1 cellular context compared by ENCODE assay signal in the genomic region with DNA sequence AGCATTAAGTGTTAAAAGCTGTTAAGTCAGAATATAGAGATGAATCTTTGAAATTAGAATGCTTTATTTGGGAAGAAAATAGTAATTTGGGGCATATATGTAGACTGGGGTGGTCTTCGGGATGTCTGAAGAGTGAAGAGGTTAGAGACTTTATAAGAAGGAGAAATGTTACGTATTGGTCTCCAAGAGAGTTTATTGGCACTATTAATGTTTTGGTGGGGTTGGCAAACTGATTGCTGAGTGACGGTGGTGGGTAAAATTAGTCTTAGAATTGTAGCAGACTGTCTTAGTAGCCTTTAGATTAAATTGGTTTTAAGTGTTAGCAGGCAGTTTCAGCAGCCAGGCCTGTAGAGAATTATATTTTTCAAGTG.
TF ChIP-seq lines count a peak whose summit lies in the region.

No MANE protein-coding gene starts in this region.

TF ChIP-seq in K562, 482 proteins besides CTCF, POLR2A, EP300 and RAD21 (continued from another document):
- TF ChIP-seq, protein P1, sequence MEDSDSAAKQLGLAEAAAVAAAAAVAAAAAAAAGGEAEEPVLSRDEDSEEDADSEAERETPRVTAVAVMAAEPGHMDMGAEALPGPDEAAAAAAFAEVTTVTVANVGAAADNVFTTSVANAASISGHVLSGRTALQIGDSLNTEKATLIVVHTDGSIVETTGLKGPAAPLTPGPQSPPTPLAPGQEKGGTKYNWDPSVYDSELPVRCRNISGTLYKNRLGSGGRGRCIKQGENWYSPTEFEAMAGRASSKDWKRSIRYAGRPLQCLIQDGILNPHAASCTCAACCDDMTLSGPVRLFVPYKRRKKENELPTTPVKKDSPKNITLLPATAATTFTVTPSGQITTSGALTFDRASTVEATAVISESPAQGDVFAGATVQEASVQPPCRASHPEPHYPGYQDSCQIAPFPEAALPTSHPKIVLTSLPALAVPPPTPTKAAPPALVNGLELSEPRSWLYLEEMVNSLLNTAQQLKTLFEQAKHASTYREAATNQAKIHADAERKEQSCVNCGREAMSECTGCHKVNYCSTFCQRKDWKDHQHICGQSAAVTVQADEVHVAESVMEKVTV (CRISPR knock-in tag; IDR thresholded peaks at IDR 0.05), result 0 out of 2 replicates have a peak, but pooled peaks have one; percentile 4
- TF ChIP-seq, protein P2, sequence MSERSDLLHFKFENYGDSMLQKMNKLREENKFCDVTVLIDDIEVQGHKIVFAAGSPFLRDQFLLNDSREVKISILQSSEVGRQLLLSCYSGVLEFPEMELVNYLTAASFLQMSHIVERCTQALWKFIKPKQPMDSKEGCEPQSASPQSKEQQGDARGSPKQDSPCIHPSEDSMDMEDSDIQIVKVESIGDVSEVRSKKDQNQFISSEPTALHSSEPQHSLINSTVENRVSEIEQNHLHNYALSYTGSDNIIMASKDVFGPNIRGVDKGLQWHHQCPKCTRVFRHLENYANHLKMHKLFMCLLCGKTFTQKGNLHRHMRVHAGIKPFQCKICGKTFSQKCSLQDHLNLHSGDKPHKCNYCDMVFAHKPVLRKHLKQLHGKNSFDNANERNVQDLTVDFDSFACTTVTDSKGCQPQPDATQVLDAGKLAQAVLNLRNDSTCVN (CRISPR knock-in tag; IDR thresholded peaks at IDR 0.05), result peak; percentile 35; the same call in 1 of the 2 replicates
- TF ChIP-seq RBM17 (IDR thresholded peaks at IDR 0.05; ENCODE audit: borderline replicate concordance, low read depth, low read length) (no peak), TBL1XR1 (IDR thresholded peaks at IDR 0.05; ENCODE audit: low read length in 2 of 2) (no peak), ERF (CRISPR knock-in tag; IDR thresholded peaks at IDR 0.05) (no peak), ZNF444 (CRISPR knock-in tag; IDR thresholded peaks at IDR 0.05) (no peak), KLF1 (tag; IDR thresholded peaks at IDR 0.05) (no peak), SIN3A (IDR thresholded peaks at IDR 0.05; ENCODE audit: borderline replicate concordance in 2 of 2, control insufficient read depth in 1 of 2, low read depth in 2 of 2, low read length in 2 of 2) (0 out of 4 replicates have a peak, but pooled peaks of 1 of the 2 experiments have one; percentile 8), GTF2E2 (tag; IDR thresholded peaks at IDR 0.05) (0 out of 2 replicates have a peak, but pooled peaks have one; percentile 18), TCFL5 (CRISPR knock-in tag; conservative IDR thresholded peaks at IDR 0.05) (no peak), GTF2A2 (tag; IDR thresholded peaks at IDR 0.05) (no peak), CCNT2 (IDR thresholded peaks at IDR 0.05; ENCODE audit: borderline replicate concordance, extremely low read depth, insufficient read length, low read depth, low read length) (no peak), BRD9 (IDR thresholded peaks at IDR 0.05; ENCODE audit: low read depth, partially characterized antibody) (no peak), FOXP1 (CRISPR knock-in tag; IDR thresholded peaks at IDR 0.05) (no peak)
- TF ChIP-seq, protein P3, sequence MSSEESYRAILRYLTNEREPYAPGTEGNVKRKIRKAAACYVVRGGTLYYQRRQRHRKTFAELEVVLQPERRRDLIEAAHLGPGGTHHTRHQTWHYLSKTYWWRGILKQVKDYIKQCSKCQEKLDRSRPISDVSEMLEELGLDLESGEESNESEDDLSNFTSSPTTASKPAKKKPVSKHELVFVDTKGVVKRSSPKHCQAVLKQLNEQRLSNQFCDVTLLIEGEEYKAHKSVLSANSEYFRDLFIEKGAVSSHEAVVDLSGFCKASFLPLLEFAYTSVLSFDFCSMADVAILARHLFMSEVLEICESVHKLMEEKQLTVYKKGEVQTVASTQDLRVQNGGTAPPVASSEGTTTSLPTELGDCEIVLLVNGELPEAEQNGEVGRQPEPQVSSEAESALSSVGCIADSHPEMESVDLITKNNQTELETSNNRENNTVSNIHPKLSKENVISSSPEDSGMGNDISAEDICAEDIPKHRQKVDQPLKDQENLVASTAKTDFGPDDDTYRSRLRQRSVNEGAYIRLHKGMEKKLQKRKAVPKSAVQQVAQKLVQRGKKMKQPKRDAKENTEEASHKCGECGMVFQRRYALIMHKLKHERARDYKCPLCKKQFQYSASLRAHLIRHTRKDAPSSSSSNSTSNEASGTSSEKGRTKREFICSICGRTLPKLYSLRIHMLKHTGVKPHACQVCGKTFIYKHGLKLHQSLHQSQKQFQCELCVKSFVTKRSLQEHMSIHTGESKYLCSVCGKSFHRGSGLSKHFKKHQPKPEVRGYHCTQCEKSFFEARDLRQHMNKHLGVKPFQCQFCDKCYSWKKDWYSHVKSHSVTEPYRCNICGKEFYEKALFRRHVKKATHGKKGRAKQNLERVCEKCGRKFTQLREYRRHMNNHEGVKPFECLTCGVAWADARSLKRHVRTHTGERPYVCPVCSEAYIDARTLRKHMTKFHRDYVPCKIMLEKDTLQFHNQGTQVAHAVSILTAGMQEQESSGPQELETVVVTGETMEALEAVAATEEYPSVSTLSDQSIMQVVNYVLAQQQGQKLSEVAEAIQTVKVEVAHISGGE (CRISPR knock-in tag; IDR thresholded peaks at IDR 0.05), result no peak
- TF ChIP-seq, protein P4, sequence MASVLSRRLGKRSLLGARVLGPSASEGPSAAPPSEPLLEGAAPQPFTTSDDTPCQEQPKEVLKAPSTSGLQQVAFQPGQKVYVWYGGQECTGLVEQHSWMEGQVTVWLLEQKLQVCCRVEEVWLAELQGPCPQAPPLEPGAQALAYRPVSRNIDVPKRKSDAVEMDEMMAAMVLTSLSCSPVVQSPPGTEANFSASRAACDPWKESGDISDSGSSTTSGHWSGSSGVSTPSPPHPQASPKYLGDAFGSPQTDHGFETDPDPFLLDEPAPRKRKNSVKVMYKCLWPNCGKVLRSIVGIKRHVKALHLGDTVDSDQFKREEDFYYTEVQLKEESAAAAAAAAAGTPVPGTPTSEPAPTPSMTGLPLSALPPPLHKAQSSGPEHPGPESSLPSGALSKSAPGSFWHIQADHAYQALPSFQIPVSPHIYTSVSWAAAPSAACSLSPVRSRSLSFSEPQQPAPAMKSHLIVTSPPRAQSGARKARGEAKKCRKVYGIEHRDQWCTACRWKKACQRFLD (CRISPR knock-in tag; IDR thresholded peaks at IDR 0.05), result no peak
- TF ChIP-seq, protein P5, sequence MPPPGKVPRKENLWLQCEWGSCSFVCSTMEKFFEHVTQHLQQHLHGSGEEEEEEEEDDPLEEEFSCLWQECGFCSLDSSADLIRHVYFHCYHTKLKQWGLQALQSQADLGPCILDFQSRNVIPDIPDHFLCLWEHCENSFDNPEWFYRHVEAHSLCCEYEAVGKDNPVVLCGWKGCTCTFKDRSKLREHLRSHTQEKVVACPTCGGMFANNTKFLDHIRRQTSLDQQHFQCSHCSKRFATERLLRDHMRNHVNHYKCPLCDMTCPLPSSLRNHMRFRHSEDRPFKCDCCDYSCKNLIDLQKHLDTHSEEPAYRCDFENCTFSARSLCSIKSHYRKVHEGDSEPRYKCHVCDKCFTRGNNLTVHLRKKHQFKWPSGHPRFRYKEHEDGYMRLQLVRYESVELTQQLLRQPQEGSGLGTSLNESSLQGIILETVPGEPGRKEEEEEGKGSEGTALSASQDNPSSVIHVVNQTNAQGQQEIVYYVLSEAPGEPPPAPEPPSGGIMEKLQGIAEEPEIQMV (tag; conservative IDR thresholded peaks at IDR 0.05; ENCODE audit: low read depth), result no peak
- TF ChIP-seq, protein P6, sequence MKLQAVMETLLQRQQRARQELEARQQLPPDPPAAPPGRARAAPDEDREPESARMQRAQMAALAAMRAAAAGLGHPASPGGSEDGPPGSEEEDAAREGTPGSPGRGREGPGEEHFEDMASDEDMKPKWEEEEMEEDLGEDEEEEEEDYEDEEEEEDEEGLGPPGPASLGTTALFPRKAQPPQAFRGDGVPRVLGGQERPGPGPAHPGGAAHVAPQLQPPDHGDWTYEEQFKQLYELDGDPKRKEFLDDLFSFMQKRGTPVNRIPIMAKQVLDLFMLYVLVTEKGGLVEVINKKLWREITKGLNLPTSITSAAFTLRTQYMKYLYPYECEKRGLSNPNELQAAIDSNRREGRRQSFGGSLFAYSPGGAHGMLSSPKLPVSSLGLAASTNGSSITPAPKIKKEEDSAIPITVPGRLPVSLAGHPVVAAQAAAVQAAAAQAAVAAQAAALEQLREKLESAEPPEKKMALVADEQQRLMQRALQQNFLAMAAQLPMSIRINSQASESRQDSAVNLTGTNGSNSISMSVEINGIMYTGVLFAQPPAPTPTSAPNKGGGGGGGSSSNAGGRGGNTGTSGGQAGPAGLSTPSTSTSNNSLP (IDR thresholded peaks at IDR 0.05; ENCODE audit: borderline replicate concordance, low read depth, low read length), result no peak
- TF ChIP-seq, protein P7, sequence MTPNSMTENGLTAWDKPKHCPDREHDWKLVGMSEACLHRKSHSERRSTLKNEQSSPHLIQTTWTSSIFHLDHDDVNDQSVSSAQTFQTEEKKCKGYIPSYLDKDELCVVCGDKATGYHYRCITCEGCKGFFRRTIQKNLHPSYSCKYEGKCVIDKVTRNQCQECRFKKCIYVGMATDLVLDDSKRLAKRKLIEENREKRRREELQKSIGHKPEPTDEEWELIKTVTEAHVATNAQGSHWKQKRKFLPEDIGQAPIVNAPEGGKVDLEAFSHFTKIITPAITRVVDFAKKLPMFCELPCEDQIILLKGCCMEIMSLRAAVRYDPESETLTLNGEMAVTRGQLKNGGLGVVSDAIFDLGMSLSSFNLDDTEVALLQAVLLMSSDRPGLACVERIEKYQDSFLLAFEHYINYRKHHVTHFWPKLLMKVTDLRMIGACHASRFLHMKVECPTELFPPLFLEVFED (CRISPR knock-in tag; conservative IDR thresholded peaks at IDR 0.05), result 0 out of 2 replicates have a peak, but pooled peaks have one; percentile 27
- TF ChIP-seq, protein P8, sequence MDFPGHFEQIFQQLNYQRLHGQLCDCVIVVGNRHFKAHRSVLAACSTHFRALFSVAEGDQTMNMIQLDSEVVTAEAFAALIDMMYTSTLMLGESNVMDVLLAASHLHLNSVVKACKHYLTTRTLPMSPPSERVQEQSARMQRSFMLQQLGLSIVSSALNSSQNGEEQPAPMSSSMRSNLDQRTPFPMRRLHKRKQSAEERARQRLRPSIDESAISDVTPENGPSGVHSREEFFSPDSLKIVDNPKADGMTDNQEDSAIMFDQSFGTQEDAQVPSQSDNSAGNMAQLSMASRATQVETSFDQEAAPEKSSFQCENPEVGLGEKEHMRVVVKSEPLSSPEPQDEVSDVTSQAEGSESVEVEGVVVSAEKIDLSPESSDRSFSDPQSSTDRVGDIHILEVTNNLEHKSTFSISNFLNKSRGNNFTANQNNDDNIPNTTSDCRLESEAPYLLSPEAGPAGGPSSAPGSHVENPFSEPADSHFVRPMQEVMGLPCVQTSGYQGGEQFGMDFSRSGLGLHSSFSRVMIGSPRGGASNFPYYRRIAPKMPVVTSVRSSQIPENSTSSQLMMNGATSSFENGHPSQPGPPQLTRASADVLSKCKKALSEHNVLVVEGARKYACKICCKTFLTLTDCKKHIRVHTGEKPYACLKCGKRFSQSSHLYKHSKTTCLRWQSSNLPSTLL (IDR thresholded peaks at IDR 0.05), result no peak
TF ChIP-seq in K562: peak in this region for 6.
